ENCODE assay signal across 13 cellular contexts in the genomic region with DNA sequence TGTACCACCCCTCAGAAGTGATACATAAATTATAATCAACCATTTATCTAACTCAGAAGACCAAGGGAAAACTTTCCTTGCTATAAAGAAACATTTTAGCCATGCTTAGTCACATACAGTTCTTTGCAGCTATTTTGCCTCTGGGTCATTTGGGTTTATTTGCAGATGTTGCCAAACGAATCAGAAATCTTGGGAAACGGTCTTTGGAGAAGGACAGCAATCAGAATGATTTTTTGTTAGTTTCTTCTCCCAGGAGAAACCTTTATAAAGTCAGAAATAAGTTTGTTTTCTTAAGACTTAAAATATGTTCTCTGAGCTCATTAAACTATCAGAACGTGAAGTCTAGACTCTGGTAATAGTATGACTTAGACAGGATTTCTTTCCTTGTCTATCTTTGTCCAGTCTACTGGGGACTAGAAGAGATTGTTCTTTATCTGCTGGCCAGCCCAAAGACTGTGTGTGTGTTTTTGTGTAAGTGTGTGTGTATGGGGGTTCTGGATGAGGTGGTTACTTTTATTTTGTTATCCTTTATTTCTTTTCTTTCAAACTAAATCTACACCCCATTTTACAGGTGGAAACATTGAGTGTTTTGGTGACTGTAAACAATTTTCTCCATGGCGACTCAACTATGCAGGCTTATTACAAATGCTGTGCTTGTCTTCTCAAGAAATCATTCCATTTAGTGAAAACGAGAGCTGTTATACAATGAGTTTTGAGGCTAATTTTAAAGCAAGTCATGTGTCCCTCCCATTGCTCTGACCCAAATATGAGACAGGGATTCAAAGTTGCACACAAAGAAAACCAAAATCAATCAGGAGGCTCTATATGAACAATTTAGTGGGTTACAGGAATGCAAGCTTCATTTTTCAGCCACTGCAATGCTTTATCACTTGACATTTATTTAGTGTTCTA.
A peak's percentile ranks its signal among the peaks of the same experiment; 100 is the strongest.
DNase-seq lines count a peak whose midpoint lies in the region; ATAC-seq and TF ChIP-seq lines count a peak whose summit lies in the region.
"Had no signal": no experiment of that assay in that cellular context is flagged by ENCODE, and none has a peak within 500 bp of the region (broad histone marks: within the 10 kb centered on the region; RNA-seq: fewer than 3 reads in every experiment).

No MANE protein-coding gene starts in this region.

- H3K27me3 ChIP-seq in MM.1S (replicated peaks; ENCODE audit: insufficient read depth, low read length) = no peaks in the 10 kb centered on the region
- H3K27me3 ChIP-seq: cardiac muscle cell, testis had no signal

- H3K79me2 ChIP-seq in MM.1S (ENCODE audit: low read length) = no peaks in the 10 kb centered on the region

- H3K4me2 ChIP-seq in MM.1S (ENCODE audit: low read depth, low read length) = no peak overlapping the region

- no peak overlapping the region for H3K9ac ChIP-seq in MM.1S (ENCODE audit: low read length)

- peak; percentile 72 for DNase-seq in RPMI7951 (ENCODE audit: low read depth)
- peak; percentile 59 for DNase-seq in iris pigment epithelial cell (ENCODE audit: low read depth)
- DNase-seq in superior temporal gyrus (ENCODE audit: extremely low spot score) = peak; percentile 67
- DNase-seq in GM19238 (ENCODE audit: insufficient read length, low spot score) = no peak
- no peak for DNase-seq in activated CD8-positive, alpha-beta memory T cell treated with anti-CD3 and anti-CD28 coated beads for 24 hours
- DNase-seq in MM.1S = no peak
- DNase-seq: activated T-cell treated with anti-CD3 and anti-CD28 coated beads, Interleukin-2, amount 50 U/mL, for 72 hours; NCI-H2227 treated with DMSO at 0.1 percent for 48 hours; testis had no signal

- H3K9me2 ChIP-seq in MM.1S (replicated peaks; ENCODE audit: insufficient read depth, low read length) = no peaks in the 10 kb centered on the region

- no peaks in the 10 kb centered on the region for H3K4me1 ChIP-seq in MM.1S (ENCODE audit: low read length)

- peak overlapping the region; percentile 57 for H3K27ac ChIP-seq in cingulate gyrus (ENCODE audit: low read depth, low read length)
- H3K27ac ChIP-seq in MM.1S (ENCODE audit: low read length) = no peak overlapping the region
- H3K27ac ChIP-seq: cardiac muscle cell, VCaP had no signal

- no peak for TF ChIP-seq CTCF in MM.1S (IDR thresholded peaks at IDR 0.05; ENCODE audit: low read length)

- ATAC-seq in HG02798 (IDR thresholded peaks at IDR 0.05; ENCODE audit: poor library complexity, unreplicated experiment) = no peak

- H3K36me3 ChIP-seq in MM.1S (replicated peaks; ENCODE audit: insufficient read depth, low read length) = no peaks in the 10 kb centered on the region
- H3K36me3 ChIP-seq: cardiac muscle cell had no signal

- no peaks in the 10 kb centered on the region for H4K20me1 ChIP-seq in MM.1S (ENCODE audit: insufficient read depth, low read length)

- H2AFZ ChIP-seq in MM.1S (ENCODE audit: low read length) = no peak overlapping the region

- no peaks in the 10 kb centered on the region for H3K9me3 ChIP-seq in MM.1S (replicated peaks; ENCODE audit: insufficient read depth, low read length)
- H3K9me3 ChIP-seq: testis had no signal

- H3K4me3 ChIP-seq in MM.1S (ENCODE audit: low read length) = no peak overlapping the region
- H3K4me3 ChIP-seq: cardiac muscle cell, testis had no signal

- H3F3A ChIP-seq in MM.1S (ENCODE audit: insufficient read depth, low read length) = no peaks in the 10 kb centered on the region

Comparison
In these comparisons a context has a peak if more than half of its experiments do, and no peak if none do; other contexts are left out.
1. DNase-seq: peak in RPMI7951 (single experiment), iris pigment epithelial cell (single experiment) and superior temporal gyrus (single experiment); none in GM19238 (single experiment), activated CD8-positive, alpha-beta memory T cell treated with anti-CD3 and anti-CD28 coated beads for 24 hours (single experiment) and MM.1S (single experiment).